ENCODE assay signal across 8 cellular contexts in genomic region chr14:106872619-106873446, GRCh38.
DNase-seq lines count a peak whose midpoint lies in the region; ATAC-seq and TF ChIP-seq lines count a peak whose summit lies in the region.

No MANE protein-coding gene starts in this region.

- no peaks in the 10 kb centered on the region for H3K9me3 Mint-ChIP-seq in immature natural killer cell

- H3K9me3 ChIP-seq in RWPE2 (ENCODE audit: severe bottlenecking) (no peaks in the 10 kb centered on the region), hepatocyte (ENCODE audit: low read depth) (no peaks in the 10 kb centered on the region)

- H3K36me3 Mint-ChIP-seq in immature natural killer cell, result peaks cover 0 to 4% (median 0%) of the 10 kb centered on the region in 3 donors

- no peaks in the 10 kb centered on the region for H3K9me2 ChIP-seq in hepatocyte (replicated peaks; ENCODE audit: insufficient read depth)

- H3K27me3 Mint-ChIP-seq in immature natural killer cell (ENCODE audit: low read depth in 3 of 3), result peaks cover 5 to 13% (median 10%) of the 10 kb centered on the region in 3 donors

- no peaks in the 10 kb centered on the region for H4K20me1 ChIP-seq in hepatocyte (ENCODE audit: insufficient read depth, poor library complexity, severe bottlenecking)

- ATAC-seq in GM18505 (IDR thresholded peaks at IDR 0.05; ENCODE audit: unreplicated experiment) (peak; percentile 48), RWPE2 (ENCODE audit: low read depth) (peak; percentile 94)

- TF ChIP-seq CTCF in 22Rv1 (IDR thresholded peaks at IDR 0.05) (peak; percentile 93), RWPE2 (IDR thresholded peaks at IDR 0.05; ENCODE audit: poor library complexity, severe bottlenecking) (peak; percentile 89), hepatocyte (IDR thresholded peaks at IDR 0.05; ENCODE audit: poor library complexity) (no peak)

- peak overlapping the region in 4 of 5 donors; percentile 7 to 59 (median 40) for H3K4me3 Mint-ChIP-seq in immature natural killer cell

- H3K4me3 ChIP-seq in RWPE2 (ENCODE audit: severe bottlenecking), result no peak overlapping the region
- no peak overlapping the region for H3K4me3 ChIP-seq in hepatocyte

- H3K4me1 Mint-ChIP-seq in immature natural killer cell, result peaks cover 9 to 13% of the 10 kb centered on the region in 2 donors

- TF ChIP-seq POLR2A in GM18505 (IDR thresholded peaks at IDR 0.05; ENCODE audit: borderline replicate concordance, extremely low read depth, insufficient read depth, insufficient read length), result peak; percentile 38

- DNase-seq in HT1080 (ENCODE audit: low read depth) (peak; percentile 52), RWPE2 (ENCODE audit: low spot score) (no peak), immature natural killer cell (peak; percentile 64 to 70 (median 68)), hepatocyte (ENCODE audit: low spot score) (no peak)
- peak; percentile 96 to 97 for DNase-seq in activated T-cell treated with anti-CD3 and anti-CD28 coated beads, Interleukin-2, amount 50 U/mL, for 48 hours
- DNase-seq in stimulated activated CD8-positive, alpha-beta memory T cell treated with anti-CD3 and anti-CD28 coated beads, Interleukin-4, amount 100 ng/mL, for 24 hours (ENCODE audit: low read depth), result peak; percentile 86

- H3K27ac ChIP-seq in 22Rv1 (peak overlapping the region; percentile 65), RWPE2 (ENCODE audit: poor library complexity, severe bottlenecking) (no peak overlapping the region), hepatocyte (no peak overlapping the region)

- H3K4me1 ChIP-seq in RWPE2 (ENCODE audit: insufficient read depth, poor library complexity, severe bottlenecking) (no peaks in the 10 kb centered on the region), hepatocyte (ENCODE audit: insufficient read depth) (no peaks in the 10 kb centered on the region)

- H3K4me2 ChIP-seq in hepatocyte, result no peak overlapping the region

- no peaks in the 10 kb centered on the region for H3K36me3 ChIP-seq in RWPE2 (ENCODE audit: low read depth)
- no peaks in the 10 kb centered on the region for H3K36me3 ChIP-seq in hepatocyte (replicated peaks; ENCODE audit: insufficient read depth, low read depth)

- peak overlapping the region in 2 of 6 donors; percentile 2 to 25 for H3K27ac Mint-ChIP-seq in immature natural killer cell

- no peak overlapping the region for H2AFZ ChIP-seq in hepatocyte

- H3K79me2 ChIP-seq in hepatocyte, result no peaks in the 10 kb centered on the region

- peaks cover 33% of the 10 kb centered on the region for H3K27me3 ChIP-seq in RWPE2 (ENCODE audit: insufficient read depth, poor library complexity, severe bottlenecking)
- no peaks in the 10 kb centered on the region for H3K27me3 ChIP-seq in hepatocyte

- WGBS in hepatocyte (ENCODE audit: low lambda C conversion rate, missing lambda C conversion rate), result 80% methylated on average over 19 of the region's 23 CpGs

Comparison
In these comparisons a context has a peak if more than half of its experiments do, and no peak if none do; other contexts are left out.
1. DNase-seq: peak in HT1080 (single experiment), activated T-cell treated with anti-CD3 and anti-CD28 coated beads, Interleukin-2, amount 50 U/mL, for 48 hours (2 of 2), immature natural killer cell (3 of 3) and stimulated activated CD8-positive, alpha-beta memory T cell treated with anti-CD3 and anti-CD28 coated beads, Interleukin-4, amount 100 ng/mL, for 24 hours (single experiment); none in RWPE2 (single experiment) and hepatocyte (single experiment).